Comparison of ENCODE assay signal across 8 cellular contexts in genomic region chr11:7098235-7098832, GRCh38. TPM values are rescaled to one million over a fixed set of nuclear protein-coding genes. Genes with fewer than 3 reads are reported as not detected.
DNase-seq lines count a peak whose midpoint lies in the region; ATAC-seq and TF ChIP-seq lines count a peak whose summit lies in the region.

No MANE protein-coding gene starts in this region.

- no peaks in the 10 kb centered on the region for H3K4me1 Mint-ChIP-seq in activated naive CD8-positive, alpha-beta T cell treated with anti-CD3 and anti-CD28 coated beads for 36 hours

- no peaks in the 10 kb centered on the region for H3K9me3 Mint-ChIP-seq in activated naive CD8-positive, alpha-beta T cell treated with anti-CD3 and anti-CD28 coated beads for 36 hours

- no peak overlapping the region for H3K4me2 ChIP-seq in KMS-11

- H3K27ac ChIP-seq in KMS-11 (no peak overlapping the region), aorta (ENCODE audit: low read depth in 1 of 2, low read length in 2 of 2) (no peak overlapping the region)

- H3K36me3 ChIP-seq in KMS-11 (ENCODE audit: insufficient read depth) (no peaks in the 10 kb centered on the region), mucosa of descending colon (ENCODE audit: low read depth) (no peaks in the 10 kb centered on the region), aorta (ENCODE audit: control insufficient read depth in 1 of 2, insufficient read depth in 2 of 2, low read length in 1 of 2) (no peaks in the 10 kb centered on the region)

- DNase-seq in Daoy (ENCODE audit: low read depth) (peak; percentile 42), RPMI7951 (ENCODE audit: low read depth) (peak; percentile 36), epithelial cell of esophagus (ENCODE audit: low read depth) (peak; percentile 67), mucosa of descending colon (peak in 1 of 3 donors; percentile 2), aorta (no peak)
- DNase-seq in activated naive CD8-positive, alpha-beta T cell treated with anti-CD3 and anti-CD28 coated beads for 36 hours: no peak

- no peak overlapping the region for H3K9ac ChIP-seq in KMS-11

- no peak overlapping the region for H3K4me3 Mint-ChIP-seq in activated naive CD8-positive, alpha-beta T cell treated with anti-CD3 and anti-CD28 coated beads for 36 hours

- H3K27me3 ChIP-seq in KMS-11 (ENCODE audit: insufficient read depth, low read depth) (no peaks in the 10 kb centered on the region), aorta (ENCODE audit: control insufficient read depth in 1 of 2, insufficient read depth in 2 of 2, low read length in 1 of 2) (no peaks in the 10 kb centered on the region)

- peaks cover 14% of the 10 kb centered on the region for H3K27me3 Mint-ChIP-seq in activated naive CD8-positive, alpha-beta T cell treated with anti-CD3 and anti-CD28 coated beads for 36 hours

- H2AFZ ChIP-seq in KMS-11 (ENCODE audit: low read depth): peak overlapping the region; percentile 35; the same call in 1 of the 2 replicates

- no peaks in the 10 kb centered on the region for H3K36me3 Mint-ChIP-seq in activated naive CD8-positive, alpha-beta T cell treated with anti-CD3 and anti-CD28 coated beads for 36 hours

- H3K4me3 ChIP-seq in KMS-11 (IDR thresholded peaks at IDR 0.05; ENCODE audit: insufficient read depth, low read depth, low read length) (no peak overlapping the region), epithelial cell of esophagus (ENCODE audit: low read length) (no peak overlapping the region), mucosa of descending colon (no peak overlapping the region), aorta (ENCODE audit: low read length in 2 of 2) (no peak overlapping the region)

- TF ChIP-seq CTCF in KMS-11 (conservative IDR thresholded peaks at IDR 0.05; ENCODE audit: low read depth, low read length): peak; percentile 78
- TF ChIP-seq CTCF in epithelial cell of esophagus (IDR thresholded peaks at IDR 0.05; ENCODE audit: insufficient read depth, low read depth, low read length, missing control alignments): peak; percentile 69
- TF ChIP-seq CTCF in mucosa of descending colon (IDR thresholded peaks at IDR 0.05): no peak

- H3K4me1 ChIP-seq in KMS-11 (ENCODE audit: low read depth, poor library complexity, severe bottlenecking): no peaks in the 10 kb centered on the region
- H3K4me1 ChIP-seq in mucosa of descending colon (ENCODE audit: low read depth): no peaks in the 10 kb centered on the region
- H3K4me1 ChIP-seq in aorta (ENCODE audit: control insufficient read depth in 1 of 2, insufficient read depth in 2 of 2, low read length in 2 of 2): no peaks in the 10 kb centered on the region

- intact Hi-C loops in mucosa of descending colon (cut with DNase I, micrococcal nuclease) (loop anchor here in 1 of 2 donors (10.0 kb wide), 1 partner anchor 346 kb away; no protein-coding TSS in a partner anchor), aorta (cut with DNase I) (loop anchor here (10.0 kb wide), 2 partner anchors 346 to 596 kb away; no protein-coding TSS in a partner anchor)

- WGBS in aorta, 2 donors: 2 to 7% methylated on average over 2 of the region's 2 CpGs

- no peaks in the 10 kb centered on the region for H4K20me1 ChIP-seq in KMS-11 (ENCODE audit: insufficient read depth)

- H3K9me3 ChIP-seq in mucosa of descending colon (no peaks in the 10 kb centered on the region), aorta (ENCODE audit: control insufficient read depth, low read length) (no peaks in the 10 kb centered on the region)

- ATAC-seq in GM21526 (IDR thresholded peaks at IDR 0.05; ENCODE audit: low FRiP score, unreplicated experiment): peak; percentile 92
- peak; percentile 56 for ATAC-seq in mucosa of descending colon
- ATAC-seq in aorta (ENCODE audit: low FRiP score): no peak

- no peak overlapping the region for H3K27ac Mint-ChIP-seq in activated naive CD8-positive, alpha-beta T cell treated with anti-CD3 and anti-CD28 coated beads for 36 hours

- no peaks in the 10 kb centered on the region for H3K79me2 ChIP-seq in KMS-11 (ENCODE audit: insufficient read depth, low read depth)

RNA-seq across cellular contexts. Expression of gene RBMXL2, which starts 9.5 kb away (rescaled TPM):
- total RNA-seq in Daoy (2014; rRNA removed; shearing (Covaris generic)): not detected in 2 replicates
- total RNA-seq in RPMI7951 (2014; rRNA removed; shearing (Covaris generic)): 0.12 TPM in 1 of 2 replicates, not detected in the other
- total RNA-seq in mucosa of descending colon (under 1 TPM in 1 of 3 donors, not detected in 2; 0.20 TPM), aorta (not detected)
- not detected for total RNA-seq in activated naive CD8-positive, alpha-beta T cell treated with anti-CD3 and anti-CD28 coated beads for 36 hours
- not detected for polyA plus RNA-seq in aorta

Comparison
In these comparisons a context has a peak if more than half of its experiments do, and no peak if none do; other contexts are left out.
1. DNase-seq: peak in Daoy (single experiment), RPMI7951 (single experiment) and epithelial cell of esophagus (single experiment); none in activated naive CD8-positive, alpha-beta T cell treated with anti-CD3 and anti-CD28 coated beads for 36 hours (single experiment) and aorta (0 of 2).